ENCODE assay signal across 2 cellular contexts in the genomic region with DNA sequence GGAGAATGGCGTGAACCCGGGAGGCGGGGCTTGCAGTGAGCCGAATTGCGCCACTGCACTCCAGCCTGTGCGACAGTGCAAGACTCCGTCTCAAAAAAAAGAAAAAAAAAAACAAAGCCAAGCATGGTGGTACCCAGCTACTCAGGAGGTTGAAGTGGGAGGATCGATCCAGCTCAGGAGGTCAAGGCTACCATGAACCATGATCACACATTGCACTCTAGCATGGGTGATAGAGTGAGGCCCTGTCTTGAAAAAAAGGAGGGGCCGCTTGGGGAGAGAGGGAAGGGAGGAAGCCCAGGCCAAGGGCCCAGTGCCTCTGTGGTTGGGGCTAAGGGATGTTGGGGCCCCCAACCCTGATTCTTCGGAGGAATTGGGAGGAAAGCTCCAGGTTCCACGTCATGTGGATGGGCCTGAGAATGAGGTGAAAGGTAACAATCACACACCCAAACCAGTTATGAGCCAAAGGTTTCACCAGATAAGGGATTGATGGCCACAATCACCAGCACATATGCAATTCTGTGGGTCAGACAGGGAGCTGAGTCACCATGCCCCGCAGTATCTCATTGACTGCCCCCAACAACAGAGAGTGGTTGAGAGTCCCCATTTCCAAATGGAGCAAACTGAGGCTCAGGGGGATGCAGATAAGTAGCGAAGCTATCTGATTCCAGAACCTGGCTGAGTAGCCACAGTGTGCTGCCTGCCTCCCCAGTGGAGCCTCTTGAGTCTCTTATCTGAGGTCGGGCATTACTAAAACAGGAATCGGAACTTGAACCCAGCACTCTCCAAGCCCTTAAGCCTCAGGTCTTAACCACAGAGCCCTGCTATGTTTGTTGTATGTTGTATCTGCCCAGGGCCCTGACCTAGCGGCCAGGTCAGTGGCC.
TF ChIP-seq lines count a peak whose summit lies in the region.

No MANE protein-coding gene starts in this region.

TF ChIP-seq in WTC11, 78 proteins besides CTCF, POLR2A, EP300 and RAD21:
- TF ChIP-seq, protein P1, sequence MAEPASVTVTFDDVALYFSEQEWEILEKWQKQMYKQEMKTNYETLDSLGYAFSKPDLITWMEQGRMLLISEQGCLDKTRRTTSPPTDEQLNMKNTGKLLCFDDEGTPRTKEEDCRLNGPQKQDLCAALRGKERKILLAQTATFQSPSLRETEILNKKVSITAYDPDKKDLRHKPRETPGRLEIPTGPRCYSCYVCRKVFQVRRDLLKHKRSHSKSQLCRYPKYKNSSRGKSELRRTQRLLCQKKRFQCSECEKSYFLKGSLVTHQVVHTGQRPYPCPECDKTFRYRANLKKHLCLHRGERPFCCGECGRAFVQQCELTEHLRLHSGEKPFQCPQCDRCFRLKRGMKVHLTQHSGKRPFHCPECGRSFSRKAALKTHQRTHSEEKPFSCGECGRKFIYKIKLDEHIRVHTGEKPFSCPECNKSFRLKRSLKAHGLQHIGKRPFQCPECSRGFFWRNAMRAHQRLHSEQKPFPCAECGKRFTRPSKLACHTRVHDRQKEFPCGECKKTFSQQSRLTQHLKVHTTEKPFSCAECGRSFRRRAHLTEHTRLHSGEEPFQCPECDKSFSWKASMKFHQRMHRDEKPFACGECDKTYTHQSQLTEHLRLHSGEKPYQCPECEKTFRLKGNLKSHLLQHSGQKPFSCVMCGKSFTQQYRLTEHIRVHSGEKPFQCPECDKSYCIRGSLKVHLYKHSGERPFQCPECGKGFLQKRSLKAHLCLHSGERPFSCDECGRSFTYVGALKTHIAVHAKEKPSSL (CRISPR knock-in tag; conservative IDR thresholded peaks at IDR 0.05), result no peak
- TF ChIP-seq TCF7 (CRISPR knock-in tag; IDR thresholded peaks at IDR 0.05; ENCODE audit: low read depth) (no peak), IRF1 (CRISPR knock-in tag; IDR thresholded peaks at IDR 0.05) (no peak), ELF4 (CRISPR knock-in tag; IDR thresholded peaks at IDR 0.05; ENCODE audit: low read depth) (no peak), ZNF423 (CRISPR knock-in tag; IDR thresholded peaks at IDR 0.05) (no peak), FOXP4 (CRISPR knock-in tag; IDR thresholded peaks at IDR 0.05) (no peak), ATF6 (CRISPR knock-in tag; IDR thresholded peaks at IDR 0.05) (no peak)
- TF ChIP-seq, protein P2, sequence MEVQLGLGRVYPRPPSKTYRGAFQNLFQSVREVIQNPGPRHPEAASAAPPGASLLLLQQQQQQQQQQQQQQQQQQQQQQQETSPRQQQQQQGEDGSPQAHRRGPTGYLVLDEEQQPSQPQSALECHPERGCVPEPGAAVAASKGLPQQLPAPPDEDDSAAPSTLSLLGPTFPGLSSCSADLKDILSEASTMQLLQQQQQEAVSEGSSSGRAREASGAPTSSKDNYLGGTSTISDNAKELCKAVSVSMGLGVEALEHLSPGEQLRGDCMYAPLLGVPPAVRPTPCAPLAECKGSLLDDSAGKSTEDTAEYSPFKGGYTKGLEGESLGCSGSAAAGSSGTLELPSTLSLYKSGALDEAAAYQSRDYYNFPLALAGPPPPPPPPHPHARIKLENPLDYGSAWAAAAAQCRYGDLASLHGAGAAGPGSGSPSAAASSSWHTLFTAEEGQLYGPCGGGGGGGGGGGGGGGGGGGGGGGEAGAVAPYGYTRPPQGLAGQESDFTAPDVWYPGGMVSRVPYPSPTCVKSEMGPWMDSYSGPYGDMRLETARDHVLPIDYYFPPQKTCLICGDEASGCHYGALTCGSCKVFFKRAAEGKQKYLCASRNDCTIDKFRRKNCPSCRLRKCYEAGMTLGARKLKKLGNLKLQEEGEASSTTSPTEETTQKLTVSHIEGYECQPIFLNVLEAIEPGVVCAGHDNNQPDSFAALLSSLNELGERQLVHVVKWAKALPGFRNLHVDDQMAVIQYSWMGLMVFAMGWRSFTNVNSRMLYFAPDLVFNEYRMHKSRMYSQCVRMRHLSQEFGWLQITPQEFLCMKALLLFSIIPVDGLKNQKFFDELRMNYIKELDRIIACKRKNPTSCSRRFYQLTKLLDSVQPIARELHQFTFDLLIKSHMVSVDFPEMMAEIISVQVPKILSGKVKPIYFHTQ (CRISPR knock-in tag; IDR thresholded peaks at IDR 0.05), result no peak

TF ChIP-seq in liver, 16 proteins besides CTCF, POLR2A, EP300 and RAD21 (continued from another document):
- TF ChIP-seq REST (IDR thresholded peaks at IDR 0.05) (no peak), FOXA1 (IDR thresholded peaks at IDR 0.05) (no peak), SP1 (IDR thresholded peaks at IDR 0.05) (peak; percentile 57), RXRA (IDR thresholded peaks at IDR 0.05) (peak; percentile 79 to 82), MAX (IDR thresholded peaks at IDR 0.05) (peak; percentile 2), JUND (IDR thresholded peaks at IDR 0.05) (peak in 1 of 2 donors; percentile 45), HNF4A (conservative IDR thresholded peaks at IDR 0.05) (peak in 1 of 2 donors; percentile 20)
- TF ChIP-seq, protein P3, sequence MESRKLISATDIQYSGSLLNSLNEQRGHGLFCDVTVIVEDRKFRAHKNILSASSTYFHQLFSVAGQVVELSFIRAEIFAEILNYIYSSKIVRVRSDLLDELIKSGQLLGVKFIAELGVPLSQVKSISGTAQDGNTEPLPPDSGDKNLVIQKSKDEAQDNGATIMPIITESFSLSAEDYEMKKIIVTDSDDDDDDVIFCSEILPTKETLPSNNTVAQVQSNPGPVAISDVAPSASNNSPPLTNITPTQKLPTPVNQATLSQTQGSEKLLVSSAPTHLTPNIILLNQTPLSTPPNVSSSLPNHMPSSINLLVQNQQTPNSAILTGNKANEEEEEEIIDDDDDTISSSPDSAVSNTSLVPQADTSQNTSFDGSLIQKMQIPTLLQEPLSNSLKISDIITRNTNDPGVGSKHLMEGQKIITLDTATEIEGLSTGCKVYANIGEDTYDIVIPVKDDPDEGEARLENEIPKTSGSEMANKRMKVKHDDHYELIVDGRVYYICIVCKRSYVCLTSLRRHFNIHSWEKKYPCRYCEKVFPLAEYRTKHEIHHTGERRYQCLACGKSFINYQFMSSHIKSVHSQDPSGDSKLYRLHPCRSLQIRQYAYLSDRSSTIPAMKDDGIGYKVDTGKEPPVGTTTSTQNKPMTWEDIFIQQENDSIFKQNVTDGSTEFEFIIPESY (IDR thresholded peaks at IDR 0.05), result no peak
